ENCODE assay signal across 26 cellular contexts in the genomic region with DNA sequence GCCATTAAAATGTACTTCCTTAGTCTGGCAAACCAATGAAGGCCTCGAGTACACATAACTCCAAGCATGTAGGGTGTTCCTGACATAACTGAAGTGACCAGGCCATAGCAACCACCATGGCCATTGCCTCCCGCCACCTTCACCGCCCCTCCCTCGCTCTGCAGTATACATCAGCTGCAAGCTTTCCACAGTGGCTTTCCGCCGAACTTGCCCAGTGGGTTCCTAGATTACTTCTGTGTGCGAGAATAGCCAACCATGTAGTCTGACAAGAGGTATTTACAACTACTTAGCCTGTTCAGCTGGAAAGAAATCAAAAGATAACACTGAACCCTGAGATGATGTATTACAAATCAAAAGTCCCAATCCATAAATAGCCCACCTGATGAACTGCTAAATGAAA. TPM values are rescaled to one million over a fixed set of nuclear protein-coding genes. Genes with fewer than 3 reads are reported as not detected.
DNase-seq lines count a peak whose midpoint lies in the region; ATAC-seq, FAIRE-seq and TF ChIP-seq lines count a peak whose summit lies in the region.
"Had no signal": no experiment of that assay in that cellular context is flagged by ENCODE, and none has a peak within 500 bp of the region (broad histone marks: within the 10 kb centered on the region; RNA-seq: fewer than 3 reads in every experiment).

No MANE protein-coding gene starts in this region.

- intact Hi-C loops in body of pancreas (cut with DNase I) (no loop called here), pancreas (cut with DNase I) (no loop called here), aorta (cut with DNase I) (no loop called here)

- TF ChIP-seq CTCF in body of pancreas (IDR thresholded peaks at IDR 0.05): no peak
- TF ChIP-seq CTCF in pancreas (IDR thresholded peaks at IDR 0.05): no peak

- FAIRE-seq in pancreas (lab: Jason Lieb, UNC): no peak
- FAIRE-seq: GM12892 had no signal

- ATAC-seq in body of pancreas (no peak), pancreas (no peak), GM21390 (IDR thresholded peaks at IDR 0.05; ENCODE audit: unreplicated experiment) (no peak), aorta (ENCODE audit: low FRiP score) (no peak)
- ATAC-seq in activated CD4-positive, CD25-positive, alpha-beta regulatory T cell treated with anti-CD3 and anti-CD28 coated beads, Interleukin-2, amount 50 U/mL, for 24 hours: no peak
- ATAC-seq: HCT116 had no signal

- TF ChIP-seq POLR2A in body of pancreas (IDR thresholded peaks at IDR 0.05): no peak

- no peaks in the 10 kb centered on the region for H3K27me3 ChIP-seq in body of pancreas
- no peaks in the 10 kb centered on the region for H3K27me3 ChIP-seq in pancreas
- no peaks in the 10 kb centered on the region for H3K27me3 ChIP-seq in aorta (ENCODE audit: control insufficient read depth in 1 of 2, insufficient read depth in 2 of 2, low read length in 1 of 2)

- H3K4me3 ChIP-seq in body of pancreas: no peak overlapping the region
- no peak overlapping the region for H3K4me3 ChIP-seq in pancreas
- H3K4me3 ChIP-seq in aorta (ENCODE audit: low read length in 2 of 2): no peak overlapping the region
- H3K4me3 ChIP-seq: SK-N-MC had no signal

- peaks cover 7% of the 10 kb centered on the region for H3K4me1 ChIP-seq in body of pancreas
- H3K4me1 ChIP-seq in pancreas: no peaks in the 10 kb centered on the region
- H3K4me1 ChIP-seq in aorta (ENCODE audit: control insufficient read depth in 1 of 2, insufficient read depth in 2 of 2, low read length in 2 of 2): no peaks in the 10 kb centered on the region

- H3K27ac ChIP-seq in body of pancreas (peak overlapping the region in 1 of 4 donors; percentile 26), pancreas (no peak overlapping the region), aorta (ENCODE audit: low read depth in 1 of 2, low read length in 2 of 2) (no peak overlapping the region)
- H3K27ac ChIP-seq: KMS-11, RWPE1, SK-N-MC had no signal

- 23% methylated on average over 6 to 7 of the region's 7 CpGs for whole genome bisulfite sequencing in body of pancreas, 2 donors
- 15 to 31% methylated on average over 7 of the region's 7 CpGs for WGBS in pancreas, 2 donors
- 95 to 96% methylated on average over 7 of the region's 7 CpGs for WGBS in aorta, 2 donors

- H3K36me3 ChIP-seq in body of pancreas (replicated peaks in 1 of 2; ENCODE audit: insufficient read depth in 1 of 2, low read depth in 2 of 2) (no peaks in the 10 kb centered on the region), pancreas (no peaks in the 10 kb centered on the region), aorta (ENCODE audit: control insufficient read depth in 1 of 2, insufficient read depth in 2 of 2, low read length in 1 of 2) (no peaks in the 10 kb centered on the region)

- DNase-seq in NCI-H748 (lab: John Stamatoyannopoulos, UW; ENCODE audit: unreplicated experiment): peak; percentile 7
- no peak for DNase-seq in NCI-H748 treated with DMSO at 0.1 percent for 48 hours (lab: John Stamatoyannopoulos, UW)
- DNase-seq in NCI-H1930 (lab: John Stamatoyannopoulos, UW): peak; percentile 34 to 47
- DNase-seq in body of pancreas: peak; percentile 18 to 59 (median 30)
- peak in 5 of 6 donors; percentile 18 to 36 (median 32) for DNase-seq in pancreas
- DNase-seq in aorta: no peak
- DNase-seq: 8988T, ACHN, DMS153, DND-41, IMR-90, MM.1S, NCI-H1417 treated with DMSO at 0.1 percent for 48 hours, NCI-H1694 treated with DMSO at 0.1 percent for 48 hours, NCI-H2081 treated with DMSO at 0.1 percent for 48 hours, NCI-H2171, NCI-H446, NCI-H524 treated with DMSO at 0.1 percent for 48 hours, SIG-M5 had no signal

- no peaks in the 10 kb centered on the region for H3K9me3 ChIP-seq in body of pancreas
- no peaks in the 10 kb centered on the region for H3K9me3 ChIP-seq in pancreas
- no peaks in the 10 kb centered on the region for H3K9me3 ChIP-seq in aorta (ENCODE audit: control insufficient read depth, low read length)

RNA-seq across cellular contexts. Expression of gene CTNNB1, which starts 3.3 kb away (rescaled TPM):
- total RNA-seq in body of pancreas (100 to 1,000 TPM; 144 to 266 TPM), pancreas (100 to 1,000 TPM in 4 of 6 donors, 10 to 100 TPM in 2; 90.1 to 228 (median 126) TPM), aorta (100 to 1,000 TPM; 306 to 336 TPM)
- polyA plus RNA-seq in pancreas (10 to 100 TPM; 51.7 to 79.9 TPM), aorta (100 to 1,000 TPM; 102 to 165 TPM)

Comparison
In these comparisons a context has a peak if more than half of its experiments do, and no peak if none do; other contexts are left out.
1. DNase-seq: peak in NCI-H748 (single experiment), NCI-H1930 (2 of 2), body of pancreas (4 of 4) and pancreas (5 of 6); none in NCI-H748 treated with DMSO at 0.1 percent for 48 hours (single experiment) and aorta (0 of 2).